ENCODE assay signal across 1 cellular context in the genomic region with DNA sequence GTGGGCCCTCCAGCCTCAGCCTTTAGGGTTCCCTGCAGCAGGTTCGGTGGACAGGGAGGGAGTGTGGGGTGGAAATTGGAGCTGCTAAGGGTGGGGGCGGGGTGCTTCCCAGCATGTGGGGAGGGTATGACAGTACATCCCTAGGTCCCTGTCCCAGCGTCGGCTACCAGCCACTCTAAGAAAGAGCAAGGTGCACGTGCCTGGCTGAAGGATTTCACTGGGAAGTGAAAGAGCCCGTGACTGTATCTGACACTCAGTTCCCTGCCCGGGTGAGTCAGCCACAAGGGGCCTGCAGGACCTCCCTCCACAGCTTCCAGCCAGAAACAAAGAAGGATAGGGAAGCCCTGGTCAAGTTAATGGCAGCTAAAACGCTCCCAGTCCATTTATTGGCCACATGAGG.
TF ChIP-seq lines count a peak whose summit lies in the region.

No MANE protein-coding gene starts in this region.

TF ChIP-seq in K562, 482 proteins besides CTCF, POLR2A, EP300 and RAD21:
- TF ChIP-seq BHLHE40 (IDR thresholded peaks at IDR 0.05; ENCODE audit: low read length) (0 out of 2 replicates have a peak, but pooled peaks have one; percentile 18), HMGN3 (IDR thresholded peaks at IDR 0.05; ENCODE audit: borderline replicate concordance, extremely low read depth, insufficient read length, low read depth, low read length) (no peak), SUPT5H (IDR thresholded peaks at IDR 0.05) (0 out of 2 replicates have a peak, but pooled peaks have one; percentile 18)
